ENCODE assay signal across 6 cellular contexts in the genomic region with DNA sequence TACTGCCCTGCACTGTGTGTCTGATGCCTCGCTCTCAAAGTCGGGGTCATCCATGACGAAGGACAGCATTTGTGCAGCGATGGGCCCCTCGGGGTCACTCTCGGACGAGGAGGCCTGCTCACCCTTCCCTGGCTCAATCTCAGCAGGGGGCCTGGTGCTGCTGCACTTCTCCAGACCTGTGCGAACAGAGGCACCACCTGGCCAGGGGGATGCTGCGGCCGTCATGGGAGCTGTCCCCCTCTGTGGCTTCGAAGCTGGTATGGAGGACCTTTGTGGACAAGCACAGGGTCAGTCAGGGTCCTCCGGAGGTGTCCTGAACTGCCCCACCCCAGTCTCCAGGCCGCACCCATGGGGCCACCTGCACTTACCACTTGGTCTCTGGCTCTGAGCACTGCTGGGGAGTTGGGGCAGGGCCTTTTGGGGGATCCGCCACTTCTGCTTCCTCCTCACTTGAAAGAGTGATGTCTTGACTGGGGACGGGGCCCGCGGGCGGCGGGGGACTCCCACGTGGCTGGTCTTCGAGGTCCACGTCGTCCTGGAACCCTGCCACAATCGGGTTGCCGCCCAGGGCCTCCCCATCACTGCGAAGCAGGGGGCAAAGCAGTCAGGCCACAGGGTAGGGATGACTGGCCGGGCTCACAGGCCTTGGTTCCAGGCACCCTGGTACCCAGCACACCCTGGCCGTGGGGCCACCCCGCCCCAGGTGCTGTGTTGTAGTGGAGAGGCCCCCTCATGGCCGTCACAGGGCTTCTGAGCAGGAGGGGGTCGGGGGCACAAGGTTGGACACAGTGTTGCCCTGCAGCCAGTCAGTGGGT.
DNase-seq lines count a peak whose midpoint lies in the region; ATAC-seq, FAIRE-seq and TF ChIP-seq lines count a peak whose summit lies in the region.
"Not testable (repeated sequence)": the region's sequence is repeated elsewhere in the genome, so short reads cannot be mapped to it uniquely, and the experiment has no call there.

No MANE protein-coding gene starts in this region.

- not testable (repeated sequence) for TF ChIP-seq CTCF in bronchial epithelial cell (IDR thresholded peaks at IDR 0.05; ENCODE audit: insufficient read depth, low read length, severe bottlenecking); upper lobe of right lung (IDR thresholded peaks at IDR 0.05)

- H3K4me1 ChIP-seq in trophoblast cell (ENCODE audit: control insufficient read depth in 1 of 2, insufficient read depth in 2 of 2, low read length in 2 of 2); upper lobe of right lung: not testable (repeated sequence)

- peaks cover 21% of the 10 kb centered on the region for H3K27me3 Mint-ChIP-seq in stimulated activated naive CD8-positive, alpha-beta T cell treated with anti-CD3 and anti-CD28 coated beads, Interleukin-15, amount 100 ng/mL, for 72 hours

- ATAC-seq in stimulated activated naive CD8-positive, alpha-beta T cell treated with anti-CD3 and anti-CD28 coated beads, Interleukin-15, amount 100 ng/mL, for 72 hours: peak; percentile 10
- ATAC-seq in upper lobe of right lung: not testable (repeated sequence)

- H3K79me1 ChIP-seq in trophoblast cell (ENCODE audit: low read length): not testable (repeated sequence)

- not testable (repeated sequence) for H3K23ac ChIP-seq in trophoblast cell (ENCODE audit: low read length)

- not testable (repeated sequence) for H2BK120ac ChIP-seq in trophoblast cell (ENCODE audit: insufficient read depth, low read length, poor library complexity)

- H3K4me2 ChIP-seq in trophoblast cell (ENCODE audit: low read length): not testable (repeated sequence)

- FAIRE-seq in bronchial epithelial cell (lab: Jason Lieb, UNC): peak; percentile 7

- H3K4me3 Mint-ChIP-seq in stimulated activated naive CD8-positive, alpha-beta T cell treated with anti-CD3 and anti-CD28 coated beads, Interleukin-15, amount 100 ng/mL, for 72 hours: not testable (repeated sequence)

- not testable (repeated sequence) for H3K14ac ChIP-seq in trophoblast cell (ENCODE audit: low read length)

- not testable (repeated sequence) for H3K27me3 ChIP-seq in H7 (ENCODE audit: control insufficient read depth, insufficient read depth, low read length); bronchial epithelial cell (ENCODE audit: control insufficient read depth, insufficient read depth, low read length); trophoblast cell (ENCODE audit: insufficient read depth, low read length); upper lobe of right lung

- H2BK5ac ChIP-seq in trophoblast cell (ENCODE audit: low read depth, low read length, poor library complexity): not testable (repeated sequence)

- H4K91ac ChIP-seq in trophoblast cell (ENCODE audit: low read depth, low read length): not testable (repeated sequence)

- H3K9ac ChIP-seq in trophoblast cell (ENCODE audit: low read length): not testable (repeated sequence)

- not testable (repeated sequence) for H3K27ac ChIP-seq in trophoblast cell (ENCODE audit: low read depth, low read length); upper lobe of right lung

- DNase-seq in H7 (peak; percentile 6), mesenteric fat pad (ENCODE audit: low spot score) (peak; percentile 89), upper lobe of right lung (peak; percentile 53)
- DNase-seq in bronchial epithelial cell (ENCODE audit: low read depth); trophoblast cell; stimulated activated naive CD8-positive, alpha-beta T cell treated with anti-CD3 and anti-CD28 coated beads, Interleukin-15, amount 100 ng/mL, for 72 hours: not testable (repeated sequence)

- H4K12ac ChIP-seq in trophoblast cell (ENCODE audit: low read depth, low read length): not testable (repeated sequence)

- H4K8ac ChIP-seq in trophoblast cell (ENCODE audit: low read depth, low read length): not testable (repeated sequence)

- H2BK12ac ChIP-seq in trophoblast cell (ENCODE audit: low read length): not testable (repeated sequence)

- not testable (repeated sequence) for H3K27ac Mint-ChIP-seq in stimulated activated naive CD8-positive, alpha-beta T cell treated with anti-CD3 and anti-CD28 coated beads, Interleukin-15, amount 100 ng/mL, for 72 hours

- not testable (repeated sequence) for H3K36me3 ChIP-seq in H7 (replicated peaks; ENCODE audit: control insufficient read depth, insufficient read depth, low read length); bronchial epithelial cell (ENCODE audit: control insufficient read depth, insufficient read depth, low read length); trophoblast cell (ENCODE audit: control insufficient read depth in 1 of 2, insufficient read depth in 2 of 2, low read length in 2 of 2); upper lobe of right lung

- H2AFZ ChIP-seq in trophoblast cell (ENCODE audit: insufficient read depth, low read length, poor library complexity): not testable (repeated sequence)

- H3K9me3 ChIP-seq in trophoblast cell (ENCODE audit: insufficient read depth, low read depth, low read length); upper lobe of right lung: not testable (repeated sequence)

- not testable (repeated sequence) for H3K4me1 Mint-ChIP-seq in stimulated activated naive CD8-positive, alpha-beta T cell treated with anti-CD3 and anti-CD28 coated beads, Interleukin-15, amount 100 ng/mL, for 72 hours

- not testable (repeated sequence) for H3K79me2 ChIP-seq in trophoblast cell (ENCODE audit: control insufficient read depth, insufficient read depth, low read length, poor library complexity)

- H3K9me3 Mint-ChIP-seq in stimulated activated naive CD8-positive, alpha-beta T cell treated with anti-CD3 and anti-CD28 coated beads, Interleukin-15, amount 100 ng/mL, for 72 hours: not testable (repeated sequence)

- intact Hi-C loops in upper lobe of right lung (cut with DNase I): not testable (repeated sequence)

- H3K4me3 ChIP-seq in H7 (ENCODE audit: insufficient read depth, low read depth, low read length); bronchial epithelial cell (ENCODE audit: low read depth, low read length); upper lobe of right lung: not testable (repeated sequence)
- H3K4me3 ChIP-seq in trophoblast cell (ENCODE audit: low read depth, low read length): peak overlapping the region; percentile 1

- not testable (repeated sequence) for H2AK5ac ChIP-seq in trophoblast cell (ENCODE audit: low read length)

- WGBS in trophoblast cell (ENCODE audit: extremely low coverage, insufficient coverage, insufficient read length): no CpG with 5 or more reads among the region's 31 CpGs

- not testable (repeated sequence) for H3K4ac ChIP-seq in trophoblast cell (ENCODE audit: low read depth, low read length)

- H3K18ac ChIP-seq in trophoblast cell (ENCODE audit: low read length): not testable (repeated sequence)
